26 cellular contexts compared by ENCODE assay signal in genomic region chr16:30083216-30084055, GRCh38. TPM values are rescaled to one million over a fixed set of nuclear protein-coding genes. Genes with fewer than 3 reads are reported as not detected.
DNase-seq lines count a peak whose midpoint lies in the region; ATAC-seq, FAIRE-seq and TF ChIP-seq lines count a peak whose summit lies in the region.
"Had no signal": no experiment of that assay in that cellular context is flagged by ENCODE, and none has a peak within 500 bp of the region (broad histone marks: within the 10 kb centered on the region; RNA-seq: fewer than 3 reads in every experiment).

No MANE protein-coding gene starts in this region.

- H3K9me3 ChIP-seq in GM12878 (replicated peaks; ENCODE audit: control insufficient read depth, insufficient read depth, low read length): no peaks in the 10 kb centered on the region
- H3K9me3 ChIP-seq: colonic mucosa, esophagus muscularis mucosa, left lung, upper lobe of right lung had no signal

- H4K20me1 ChIP-seq in GM12878 (ENCODE audit: control insufficient read depth, insufficient read depth): no peaks in the 10 kb centered on the region

- BruUV-seq in GM12878 (replicated peaks; lab: Mats Ljungman, UMichigan): no TSS peak

- POLR2A ChIA-PET in activated CD4-positive, alpha-beta T cell treated with anti-CD3 and anti-CD28 coated beads, Interleukin-2, amount 10 ng/mL, durations not matched to agents 7 days and 5 days (lab: Charles Lee): no interaction called here
- POLR2A ChIA-PET in activated CD4-positive, alpha-beta T cell treated with anti-CD3 and anti-CD28 coated beads for 36 hours (lab: Charles Lee): no interaction called here
- POLR2A ChIA-PET in GM12878 (lab: Charles Lee): interaction anchor here (0.6 kb wide), 1 partner anchor 160 kb away, joined by 3 read pairs; no protein-coding TSS in a partner anchor

- TF ChIP-seq RAD21 in GM12878 (IDR thresholded peaks at IDR 0.05; ENCODE audit: insufficient read depth, low read depth, low read length): no peak

- SMC1A ChIA-PET in GM12878 (lab: Charles Lee; ENCODE audit: uncharacterized antibody, unreplicated experiment): interaction anchor here (2.1 kb wide), 1 partner anchor 8 kb away, joined by 5 read pairs; the partner anchor contains the start of gene TBX6

- peak overlapping the region; percentile 80 for H3K27ac Mint-ChIP-seq in activated CD4-positive, alpha-beta T cell treated with anti-CD3 and anti-CD28 coated beads, Interleukin-2, amount 10 ng/mL, durations not matched to agents 7 days and 5 days
- H3K27ac Mint-ChIP-seq in activated CD4-positive, alpha-beta T cell treated with anti-CD3 and anti-CD28 coated beads for 36 hours: no peak overlapping the region
- peak overlapping the region; percentile 85 for H3K27ac Mint-ChIP-seq in nephron progenitor cell

- H3K27me3 Mint-ChIP-seq in activated CD4-positive, alpha-beta T cell treated with anti-CD3 and anti-CD28 coated beads, Interleukin-2, amount 10 ng/mL, durations not matched to agents 7 days and 5 days: no peaks in the 10 kb centered on the region
- H3K27me3 Mint-ChIP-seq in activated CD4-positive, alpha-beta T cell treated with anti-CD3 and anti-CD28 coated beads for 36 hours: no peaks in the 10 kb centered on the region
- H3K27me3 Mint-ChIP-seq in nephron progenitor cell (ENCODE audit: low read depth, poor library complexity): peaks cover 3% of the 10 kb centered on the region
- H3K27me3 Mint-ChIP-seq: CD4-positive, CD25-positive, alpha-beta regulatory T cell had no signal

- no peak for TF ChIP-seq EP300 in GM12878 (IDR thresholded peaks at IDR 0.05; ENCODE audit: borderline replicate concordance in 1 of 2, control insufficient read depth in 1 of 2, low read depth in 2 of 2, low read length in 2 of 2)

- no peak for DNase-seq in activated CD4-positive, alpha-beta T cell treated with anti-CD3 and anti-CD28 coated beads, Interleukin-2, amount 10 ng/mL, durations not matched to agents 7 days and 5 days
- no peak for DNase-seq in activated CD4-positive, alpha-beta T cell treated with anti-CD3 and anti-CD28 coated beads for 36 hours
- DNase-seq in GM12878 (ENCODE audit: low read depth, low spot score) (no peak), nephron progenitor cell (no peak), urothelium cell line (ENCODE audit: low spot score) (no peak)
- DNase-seq: activated CD4-positive, alpha-beta T cell treated with anti-CD3 and anti-CD28 coated beads for 4 hours; activated effector memory CD4-positive, alpha-beta T cell treated with Interleukin-2 at 50 U/mL for 16 hours; CD4-positive, CD25-positive, alpha-beta regulatory T cell; colonic mucosa; effector memory CD4-positive, alpha-beta T cell; foreskin melanocyte; left lung; NCI-H1092; NCI-H187 treated with DMSO at 0.1 percent for 48 hours; NCI-H69; occipital lobe; small intestine; stimulated activated CD4-positive, alpha-beta T cell treated with anti-CD3 and anti-CD28 coated beads, Interleukin-1b, Interleukin-23, amount 100 ng/mL, for 48 hours; substantia nigra; T-helper 2 cell; upper lobe of right lung had no signal

- no peak overlapping the region for H3K9ac ChIP-seq in GM12878 (ENCODE audit: control insufficient read depth, insufficient read depth, low read length)

- no peaks in the 10 kb centered on the region for H3K27me3 ChIP-seq in GM12878 (replicated peaks in 1 of 2; ENCODE audit: control insufficient read depth in 2 of 2, insufficient read depth in 2 of 2, low read length in 1 of 2)
- H3K27me3 ChIP-seq: colonic mucosa, esophagus muscularis mucosa, left lung, upper lobe of right lung had no signal

- H3K9me3 Mint-ChIP-seq in activated CD4-positive, alpha-beta T cell treated with anti-CD3 and anti-CD28 coated beads, Interleukin-2, amount 10 ng/mL, durations not matched to agents 7 days and 5 days: no peaks in the 10 kb centered on the region
- no peaks in the 10 kb centered on the region for H3K9me3 Mint-ChIP-seq in activated CD4-positive, alpha-beta T cell treated with anti-CD3 and anti-CD28 coated beads for 36 hours (ENCODE audit: low read depth)
- no peaks in the 10 kb centered on the region for H3K9me3 Mint-ChIP-seq in nephron progenitor cell

- RAD21 ChIA-PET in GM12878 (lab: Charles Lee; ENCODE audit: unreplicated experiment): no interaction called here

- H3K36me3 Mint-ChIP-seq in activated CD4-positive, alpha-beta T cell treated with anti-CD3 and anti-CD28 coated beads, Interleukin-2, amount 10 ng/mL, durations not matched to agents 7 days and 5 days (ENCODE audit: low read depth): peaks cover 45% of the 10 kb centered on the region
- peaks cover 44% of the 10 kb centered on the region for H3K36me3 Mint-ChIP-seq in activated CD4-positive, alpha-beta T cell treated with anti-CD3 and anti-CD28 coated beads for 36 hours (ENCODE audit: low read depth)
- peaks cover 59% of the 10 kb centered on the region for H3K36me3 Mint-ChIP-seq in nephron progenitor cell (ENCODE audit: low read depth)

- H3K79me2 ChIP-seq in GM12878 (ENCODE audit: control insufficient read depth, insufficient read depth, low read length): peaks cover 6% of the 10 kb centered on the region

- no peak overlapping the region for H3K4me3 ChIP-seq in GM12878
- H3K4me3 ChIP-seq: colonic mucosa, esophagus muscularis mucosa, left lung, SK-N-MC, upper lobe of right lung had no signal

- in situ Hi-C loops in GM12878 (cut with MboI): loop anchor here (25.0 kb wide), 1 partner anchor 1804 kb away; no protein-coding TSS in a partner anchor

- TF ChIP-seq CTCF in GM12878 (IDR thresholded peaks at IDR 0.05 in 2 of 3, conservative IDR thresholded peaks at IDR 0.05 in 1 of 3; ENCODE audit: control insufficient read depth in 2 of 3, extremely low read depth in 1 of 3, insufficient read depth in 1 of 3, low read depth in 3 of 3, low read length in 3 of 3): no peak
- TF ChIP-seq CTCF in nephron progenitor cell (IDR thresholded peaks at IDR 0.05): no peak

- H2AFZ ChIP-seq in GM12878 (ENCODE audit: control insufficient read depth, low read depth, low read length): no peak overlapping the region

- no peak overlapping the region for H3K27ac ChIP-seq in GM12878 (ENCODE audit: control insufficient read depth, insufficient read depth)
- H3K27ac ChIP-seq: 22Rv1, colonic mucosa, left lung, SK-N-MC, upper lobe of right lung had no signal

- FAIRE-seq in GM12878 (lab: Jason Lieb, UNC) (no peak), urothelium cell line (lab: Jason Lieb, UNC) (no peak)
- FAIRE-seq: bronchial epithelial cell, small intestine had no signal

- H3K36me3 ChIP-seq in GM12878 (ENCODE audit: control insufficient read depth in 2 of 2, insufficient read depth in 2 of 2, low read length in 1 of 2): peaks cover 26 to 39% of the 10 kb centered on the region in 2 experiments; a peak in 3 of 4 replicates

- CTCF ChIA-PET in activated CD4-positive, alpha-beta T cell treated with anti-CD3 and anti-CD28 coated beads, Interleukin-2, amount 10 ng/mL, durations not matched to agents 7 days and 5 days (lab: Charles Lee): interaction anchor here (10.6 kb wide), 1 partner anchor 8 kb away, joined by 112 read pairs; the partner anchor contains the start of gene TBX6
- CTCF ChIA-PET in activated CD4-positive, alpha-beta T cell treated with anti-CD3 and anti-CD28 coated beads for 36 hours (lab: Charles Lee): interaction anchor here (1.9 kb wide), 1 partner anchor 9 kb away, joined by 9 read pairs; the partner anchor contains the start of gene TBX6
- CTCF ChIA-PET in GM12878 (lab: Yijun Ruan, JAX): interaction anchor here (1.6 kb wide), 1 partner anchor 10 kb away, joined by 3 read pairs; no protein-coding TSS in a partner anchor

- H3K4me2 ChIP-seq in GM12878 (ENCODE audit: control insufficient read depth, insufficient read depth): no peak overlapping the region

- peaks cover 20% of the 10 kb centered on the region for H3K4me1 Mint-ChIP-seq in activated CD4-positive, alpha-beta T cell treated with anti-CD3 and anti-CD28 coated beads, Interleukin-2, amount 10 ng/mL, durations not matched to agents 7 days and 5 days
- H3K4me1 Mint-ChIP-seq in activated CD4-positive, alpha-beta T cell treated with anti-CD3 and anti-CD28 coated beads for 36 hours: peaks cover 2% of the 10 kb centered on the region
- peaks cover 17% of the 10 kb centered on the region for H3K4me1 Mint-ChIP-seq in nephron progenitor cell

- H3K4me1 ChIP-seq in GM12878 (ENCODE audit: control insufficient read depth, insufficient read depth, low read length): no peaks in the 10 kb centered on the region
- H3K4me1 ChIP-seq: colonic mucosa, upper lobe of right lung had no signal

- 94% methylated on average over 24 of the region's 24 CpGs for WGBS in GM12878 (ENCODE audit: insufficient coverage, insufficient replicate concordance, low lambda C conversion rate, missing lambda C conversion rate)

- H3K4me3 Mint-ChIP-seq in activated CD4-positive, alpha-beta T cell treated with anti-CD3 and anti-CD28 coated beads, Interleukin-2, amount 10 ng/mL, durations not matched to agents 7 days and 5 days: no peak overlapping the region
- no peak overlapping the region for H3K4me3 Mint-ChIP-seq in activated CD4-positive, alpha-beta T cell treated with anti-CD3 and anti-CD28 coated beads for 36 hours
- H3K4me3 Mint-ChIP-seq in nephron progenitor cell: no peak overlapping the region

- TF ChIP-seq POLR2A in GM12878 (IDR thresholded peaks at IDR 0.05; ENCODE audit: low read depth, low read length): peak; percentile 44

- intact Hi-C loops in activated CD4-positive, alpha-beta T cell treated with anti-CD3 and anti-CD28 coated beads for 36 hours (cut with DNase I, micrococcal nuclease): no loop called here
- intact Hi-C loops in GM12878 (cut with micrococcal nuclease; ENCODE audit: unreplicated experiment): no loop called here

- no peak for ATAC-seq in activated CD4-positive, alpha-beta T cell treated with anti-CD3 and anti-CD28 coated beads for 36 hours
- ATAC-seq in GM12878 (no peak; the same call in 2 of the 3 replicates), HG02981 (IDR thresholded peaks at IDR 0.05; ENCODE audit: unreplicated experiment) (no peak)
- ATAC-seq: left lung, upper lobe of right lung had no signal

RNA-seq across cellular contexts. Expression of gene PPP4C, which starts 7.6 kb away (rescaled TPM):
- total RNA-seq in activated CD4-positive, alpha-beta T cell treated with anti-CD3 and anti-CD28 coated beads, Interleukin-2, amount 10 ng/mL, durations not matched to agents 7 days and 5 days: 100 to 1,000 TPM; 129 to 136 TPM
- 100 to 1,000 TPM; 106 to 113 TPM for total RNA-seq in activated CD4-positive, alpha-beta T cell treated with anti-CD3 and anti-CD28 coated beads for 36 hours
- total RNA-seq in GM12878 (2013; cell fraction: nucleolus; rRNA removed): 25.0 and 30.4 TPM in 2 replicates
- 93.4 and 118 TPM in 2 replicates for total RNA-seq in GM12878 (2014; rRNA removed)
- 63.9 and 75.0 TPM in 2 replicates for total RNA-seq in GM12878 (2014; rRNA removed; fragmentation: Illumina TruSeq; extraction: Trizol)
- total RNA-seq in GM12878 (2021): 130 and 132 TPM in 2 replicates
- 59.0 TPM for polyA plus RNA-seq in GM12878 (2011; ENCODE audit: low read depth)
- 73.0 and 143 TPM in 2 replicates for polyA plus RNA-seq in GM12878 (2011; rRNA removed)
- 224 and 278 TPM in 2 replicates for polyA plus RNA-seq in GM12878 (2011; cell fraction: cytosol; rRNA removed)
- 130 and 151 TPM in 2 replicates for polyA plus RNA-seq in GM12878 (2011; cell fraction: nucleus; rRNA removed)
- 94.4 and 102 TPM in 2 replicates for polyA plus RNA-seq in GM12878 (2012)
- 34.5 and 83.7 TPM in 2 replicates for polyA plus RNA-seq in GM12878 (2014; fragmentation: Illumina TruSeq; extraction: Trizol)
- polyA plus RNA-seq in GM12878 (2014; fragmentation: Nextera tagmentation; extraction: Ambion mirVana): 10 to 100 TPM in 1 of 2 experiments, 1 to 10 TPM in 1; 2.7 to 18.8 TPM
- 165 and 178 TPM in 2 replicates for polyA plus RNA-seq in GM12878 (2014; rRNA removed)
- 100 to 1,000 TPM; 194 to 240 TPM for polyA plus RNA-seq in GM12878 (2016; fragmentation: Nextera tagmentation; extraction: Ambion mirVana)
- polyA minus RNA-seq in GM12878 (2011; rRNA and poly(A)+ RNA removed): 341 and 402 TPM in 2 replicates
- polyA minus RNA-seq in GM12878 (2011; cell fraction: cytosol; rRNA and poly(A)+ RNA removed): 82.1 and 104 TPM in 2 replicates
- 27.3 and 42.2 TPM in 2 replicates for polyA minus RNA-seq in GM12878 (2011; cell fraction: nucleus; rRNA and poly(A)+ RNA removed)

RNA-seq across cellular contexts. Expression of gene TBX6, which starts 8.3 kb away (rescaled TPM):
- 1 to 10 TPM; 1.2 to 1.7 TPM for total RNA-seq in activated CD4-positive, alpha-beta T cell treated with anti-CD3 and anti-CD28 coated beads, Interleukin-2, amount 10 ng/mL, durations not matched to agents 7 days and 5 days
- 1 to 10 TPM; 2.7 to 3.0 TPM for total RNA-seq in activated CD4-positive, alpha-beta T cell treated with anti-CD3 and anti-CD28 coated beads for 36 hours
- total RNA-seq in GM12878 (2013; cell fraction: nucleolus; rRNA removed): 3.5 and 5.1 TPM in 2 replicates
- total RNA-seq in GM12878 (2014; rRNA removed): 0.40 and 0.44 TPM in 2 replicates
- 0.09 and 0.18 TPM in 2 replicates for total RNA-seq in GM12878 (2014; rRNA removed; fragmentation: Illumina TruSeq; extraction: Trizol)
- total RNA-seq in GM12878 (2021): 0.54 and 1.0 TPM in 2 replicates
- 0.35 TPM for polyA plus RNA-seq in GM12878 (2011; ENCODE audit: low read depth)
- polyA plus RNA-seq in GM12878 (2011; rRNA removed): 0.19 and 0.39 TPM in 2 replicates
- 0.49 and 0.57 TPM in 2 replicates for polyA plus RNA-seq in GM12878 (2011; cell fraction: cytosol; rRNA removed)
- polyA plus RNA-seq in GM12878 (2011; cell fraction: nucleus; rRNA removed): 2.5 and 2.6 TPM in 2 replicates
- 1.3 and 1.7 TPM in 2 replicates for polyA plus RNA-seq in GM12878 (2012)
- polyA plus RNA-seq in GM12878 (2014; fragmentation: Illumina TruSeq; extraction: Trizol): 0.24 TPM in 1 of 2 replicates, not detected in the other
- not detected for polyA plus RNA-seq in GM12878 (2014; fragmentation: Nextera tagmentation; extraction: Ambion mirVana)
- polyA plus RNA-seq in GM12878 (2014; rRNA removed): 0.20 and 0.90 TPM in 2 replicates
- under 1 TPM; 0.08 to 0.15 TPM for polyA plus RNA-seq in GM12878 (2016; fragmentation: Nextera tagmentation; extraction: Ambion mirVana)
- 1.1 TPM in 1 of 2 replicates, not detected in the other for polyA minus RNA-seq in GM12878 (2011; rRNA and poly(A)+ RNA removed)
- polyA minus RNA-seq in GM12878 (2011; cell fraction: cytosol; rRNA and poly(A)+ RNA removed): not detected in 2 replicates
- polyA minus RNA-seq in GM12878 (2011; cell fraction: nucleus; rRNA and poly(A)+ RNA removed): 1.3 and 1.8 TPM in 2 replicates

RNA-seq across cellular contexts. Expression of gene YPEL3, which starts 12.6 kb away (rescaled TPM):
- total RNA-seq in activated CD4-positive, alpha-beta T cell treated with anti-CD3 and anti-CD28 coated beads, Interleukin-2, amount 10 ng/mL, durations not matched to agents 7 days and 5 days: 10 to 100 TPM; 50.7 to 55.4 TPM
- total RNA-seq in activated CD4-positive, alpha-beta T cell treated with anti-CD3 and anti-CD28 coated beads for 36 hours: 10 to 100 TPM; 17.4 to 19.1 TPM
- 16.5 and 18.6 TPM in 2 replicates for total RNA-seq in GM12878 (2013; cell fraction: nucleolus; rRNA removed)
- total RNA-seq in GM12878 (2014; rRNA removed) (7.5 and 11.5 TPM in 2 replicates), GM12878 (2014; rRNA removed; fragmentation: Illumina TruSeq; extraction: Trizol) (5.1 and 5.3 TPM in 2 replicates), GM12878 (2021) (13.3 and 13.8 TPM in 2 replicates)
- polyA plus RNA-seq in GM12878 (2011; ENCODE audit: low read depth): 17.1 TPM
- polyA plus RNA-seq in GM12878 (2011; rRNA removed) (7.3 and 12.7 TPM in 2 replicates), GM12878 (2014; fragmentation: Illumina TruSeq; extraction: Trizol) (1.6 and 6.2 TPM in 2 replicates), GM12878 (2014; fragmentation: Nextera tagmentation; extraction: Ambion mirVana) (1 to 10 TPM; 1.3 to 3.1 TPM), GM12878 (2014; rRNA removed) (18.0 and 25.0 TPM in 2 replicates), GM12878 (2016; fragmentation: Nextera tagmentation; extraction: Ambion mirVana) (10 to 100 TPM; 19.1 to 22.0 TPM)
- 23.5 and 24.7 TPM in 2 replicates for polyA plus RNA-seq in GM12878 (2011; cell fraction: cytosol; rRNA removed)
- polyA plus RNA-seq in GM12878 (2011; cell fraction: nucleus; rRNA removed): 30.2 and 30.8 TPM in 2 replicates
- 59.4 and 63.5 TPM in 2 replicates for polyA plus RNA-seq in GM12878 (2012)
- 5.0 and 8.5 TPM in 2 replicates for polyA minus RNA-seq in GM12878 (2011; rRNA and poly(A)+ RNA removed)
- polyA minus RNA-seq in GM12878 (2011; cell fraction: cytosol; rRNA and poly(A)+ RNA removed): 4.7 and 4.9 TPM in 2 replicates
- 6.9 and 12.4 TPM in 2 replicates for polyA minus RNA-seq in GM12878 (2011; cell fraction: nucleus; rRNA and poly(A)+ RNA removed)

RNA-seq across cellular contexts. Expression of gene ALDOA, which starts 17.9 kb away (rescaled TPM):
- 1,000 to 10,000 TPM; 1,139 to 1,329 TPM for total RNA-seq in activated CD4-positive, alpha-beta T cell treated with anti-CD3 and anti-CD28 coated beads, Interleukin-2, amount 10 ng/mL, durations not matched to agents 7 days and 5 days
- 1,000 to 10,000 TPM; 2,482 to 3,644 TPM for total RNA-seq in activated CD4-positive, alpha-beta T cell treated with anti-CD3 and anti-CD28 coated beads for 36 hours
- total RNA-seq in GM12878 (2013; cell fraction: nucleolus; rRNA removed): 235 and 245 TPM in 2 replicates
- total RNA-seq in GM12878 (2014; rRNA removed) (1,247 and 1,393 TPM in 2 replicates), GM12878 (2014; rRNA removed; fragmentation: Illumina TruSeq; extraction: Trizol) (804 and 922 TPM in 2 replicates), GM12878 (2021) (1,355 and 1,356 TPM in 2 replicates)
- polyA plus RNA-seq in GM12878 (2011; ENCODE audit: low read depth): 1,146 TPM
- polyA plus RNA-seq in GM12878 (2011; rRNA removed) (672 and 1,081 TPM in 2 replicates), GM12878 (2014; fragmentation: Illumina TruSeq; extraction: Trizol) (300 and 751 TPM in 2 replicates), GM12878 (2014; fragmentation: Nextera tagmentation; extraction: Ambion mirVana) (100 to 1,000 TPM; 218 to 335 TPM), GM12878 (2014; rRNA removed) (1,109 and 1,522 TPM in 2 replicates), GM12878 (2016; fragmentation: Nextera tagmentation; extraction: Ambion mirVana) (1,000 to 10,000 TPM; 2,119 to 2,339 TPM)
- 1,688 and 1,856 TPM in 2 replicates for polyA plus RNA-seq in GM12878 (2011; cell fraction: cytosol; rRNA removed)
- 1,192 and 1,238 TPM in 2 replicates for polyA plus RNA-seq in GM12878 (2011; cell fraction: nucleus; rRNA removed)
- 1,728 and 2,147 TPM in 2 replicates for polyA plus RNA-seq in GM12878 (2012)
- 879 and 1,597 TPM in 2 replicates for polyA minus RNA-seq in GM12878 (2011; rRNA and poly(A)+ RNA removed)
- 780 and 912 TPM in 2 replicates for polyA minus RNA-seq in GM12878 (2011; cell fraction: cytosol; rRNA and poly(A)+ RNA removed)
- 308 and 419 TPM in 2 replicates for polyA minus RNA-seq in GM12878 (2011; cell fraction: nucleus; rRNA and poly(A)+ RNA removed)

RNA-seq across cellular contexts. Expression of gene GDPD3, which starts 29.9 kb away (rescaled TPM):
- total RNA-seq in activated CD4-positive, alpha-beta T cell treated with anti-CD3 and anti-CD28 coated beads, Interleukin-2, amount 10 ng/mL, durations not matched to agents 7 days and 5 days: 10 to 100 TPM; 11.8 to 13.2 TPM
- 1 to 10 TPM; 6.1 to 7.0 TPM for total RNA-seq in activated CD4-positive, alpha-beta T cell treated with anti-CD3 and anti-CD28 coated beads for 36 hours
- 4.3 and 4.6 TPM in 2 replicates for total RNA-seq in GM12878 (2013; cell fraction: nucleolus; rRNA removed)
- total RNA-seq in GM12878 (2014; rRNA removed) (0.65 and 1.9 TPM in 2 replicates), GM12878 (2014; rRNA removed; fragmentation: Illumina TruSeq; extraction: Trizol) (0.98 and 1.1 TPM in 2 replicates), GM12878 (2021) (1.9 and 3.3 TPM in 2 replicates)
- 0.97 TPM for polyA plus RNA-seq in GM12878 (2011; ENCODE audit: low read depth)
- polyA plus RNA-seq in GM12878 (2011; rRNA removed) (0.53 and 1.4 TPM in 2 replicates), GM12878 (2014; fragmentation: Illumina TruSeq; extraction: Trizol) (0.81 and 0.85 TPM in 2 replicates), GM12878 (2014; fragmentation: Nextera tagmentation; extraction: Ambion mirVana) (under 1 TPM; 0.37 to 0.95 TPM), GM12878 (2014; rRNA removed) (2.3 and 2.7 TPM in 2 replicates), GM12878 (2016; fragmentation: Nextera tagmentation; extraction: Ambion mirVana) (under 1 TPM; 0.29 to 0.53 TPM)
- polyA plus RNA-seq in GM12878 (2011; cell fraction: cytosol; rRNA removed): 0.58 and 0.65 TPM in 2 replicates
- 12.1 and 13.3 TPM in 2 replicates for polyA plus RNA-seq in GM12878 (2011; cell fraction: nucleus; rRNA removed)
- polyA plus RNA-seq in GM12878 (2012): 2.4 and 3.1 TPM in 2 replicates
- polyA minus RNA-seq in GM12878 (2011; rRNA and poly(A)+ RNA removed): 0.22 and 0.62 TPM in 2 replicates
- not detected in 2 replicates for polyA minus RNA-seq in GM12878 (2011; cell fraction: cytosol; rRNA and poly(A)+ RNA removed)
- polyA minus RNA-seq in GM12878 (2011; cell fraction: nucleus; rRNA and poly(A)+ RNA removed): 0.85 and 2.6 TPM in 2 replicates
